Comparison of ENCODE assay signal across 13 cellular contexts in the genomic region with DNA sequence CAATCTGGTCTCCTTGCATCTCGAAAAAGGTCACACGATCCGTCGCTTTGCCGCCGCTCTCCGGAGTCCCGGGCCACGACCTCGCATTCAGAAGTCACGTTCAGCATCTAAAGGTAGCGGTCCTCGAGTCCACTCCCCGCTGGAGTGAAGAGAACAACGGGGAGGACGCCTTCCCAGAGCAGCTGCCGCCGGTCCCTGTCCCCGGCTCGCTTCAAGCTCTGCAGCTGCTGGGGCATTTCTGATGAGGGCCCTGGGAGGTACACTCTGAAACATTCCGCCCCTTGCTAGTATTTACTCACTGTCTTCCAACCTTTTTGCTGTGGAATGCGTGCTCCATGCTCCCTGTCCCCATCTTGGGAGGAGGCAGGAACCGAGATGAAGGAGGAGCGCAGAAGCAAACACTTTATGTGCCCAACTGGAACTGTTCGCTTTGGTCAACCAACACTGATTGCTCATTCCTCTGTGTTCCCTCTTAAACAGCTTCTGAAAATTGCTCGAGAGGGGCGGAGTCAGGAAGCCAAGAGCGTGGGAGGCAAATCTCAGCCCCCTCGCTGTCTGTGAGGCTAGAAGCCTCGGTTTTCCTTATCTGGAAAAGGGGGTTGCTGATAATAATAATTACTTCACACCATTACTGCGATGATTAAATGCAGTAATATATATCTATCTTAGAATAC. TPM values are rescaled to one million over a fixed set of nuclear protein-coding genes. Genes with fewer than 3 reads are reported as not detected.
DNase-seq lines count a peak whose midpoint lies in the region; ATAC-seq and TF ChIP-seq lines count a peak whose summit lies in the region.
"Had no signal": no experiment of that assay in that cellular context is flagged by ENCODE, and none has a peak within 500 bp of the region (broad histone marks: within the 10 kb centered on the region; RNA-seq: fewer than 3 reads in every experiment).

No MANE protein-coding gene starts in this region.

- no peak overlapping the region for H4K8ac ChIP-seq in IMR-90 (ENCODE audit: low read depth in 2 of 2, low read length in 2 of 2)

- H3K23ac ChIP-seq in IMR-90 (ENCODE audit: low read depth, low read length) = no peak overlapping the region

- H3K9me3 ChIP-seq in IMR-90 (ENCODE audit: control insufficient read depth, insufficient read depth, low read length) (no peaks in the 10 kb centered on the region), BE2C (no peaks in the 10 kb centered on the region)
- no peaks in the 10 kb centered on the region for H3K9me3 ChIP-seq in naive thymus-derived CD4-positive, alpha-beta T cell (ENCODE audit: control insufficient read depth in 2 of 3, low read length in 3 of 3)
- H3K9me3 ChIP-seq: thyroid gland had no signal

- H3K27me3 Mint-ChIP-seq in CD14-positive monocyte (ENCODE audit: low read depth in 3 of 3) = peaks cover 11 to 13% (median 11%) of the 10 kb centered on the region in 3 donors
- peaks cover 14 to 28% (median 22%) of the 10 kb centered on the region in 5 donors for H3K27me3 Mint-ChIP-seq in naive thymus-derived CD4-positive, alpha-beta T cell

- H2BK20ac ChIP-seq in IMR-90 (ENCODE audit: low read depth, low read length) = no peak overlapping the region

- H2BK5ac ChIP-seq in IMR-90 (ENCODE audit: low read depth, low read length, poor library complexity, severe bottlenecking) = no peak overlapping the region

- peak overlapping the region; percentile 32 for H2AK9ac ChIP-seq in IMR-90 (replicated peaks; ENCODE audit: low read depth, low read length, poor library complexity)

- peak overlapping the region; percentile 85 for H2AFZ ChIP-seq in IMR-90 (replicated peaks; ENCODE audit: low read length, poor library complexity)

- WGBS in IMR-90 (ENCODE audit: extremely low coverage in 2 of 2, insufficient read length in 1 of 2), 2 experiments = 37% methylated on average over 11 of the region's 31 CpGs; no CpG with 5 or more reads in 1 of the 2 experiments

- TF ChIP-seq POLR2A in IMR-90 (IDR thresholded peaks at IDR 0.05; ENCODE audit: low read depth, low read length) = no peak

- H3K79me1 ChIP-seq in IMR-90 (ENCODE audit: low read depth in 1 of 2, low read length in 2 of 2) = no peaks in the 10 kb centered on the region

- ATAC-seq in IMR-90 (ENCODE audit: low read depth) = peak; percentile 59; the same call in 1 of the 2 replicates
- ATAC-seq in naive thymus-derived CD4-positive, alpha-beta T cell = no peak
- no peak for ATAC-seq in HG02938 (IDR thresholded peaks at IDR 0.05; ENCODE audit: unreplicated experiment)
- ATAC-seq in left colon = no peak
- ATAC-seq: activated T-helper 17 cell treated with anti-CD3 and anti-CD28 coated beads, Interleukin-2, amount 50 U/mL, for 72 hours had no signal

- no peak overlapping the region for H4K5ac ChIP-seq in IMR-90 (ENCODE audit: low read depth, low read length)

- no peak overlapping the region for H4K91ac ChIP-seq in IMR-90 (ENCODE audit: insufficient read depth, low read depth, low read length)

- H3K9me3 Mint-ChIP-seq in CD14-positive monocyte = peaks cover 0 to 6% (median 1%) of the 10 kb centered on the region in 7 donors
- peaks cover 0 to 5% (median 0%) of the 10 kb centered on the region in 11 donors for H3K9me3 Mint-ChIP-seq in naive thymus-derived CD4-positive, alpha-beta T cell

- DNase-seq in CD14-positive monocyte (ENCODE audit: low spot score) (no peak), IMR-90 (no peak), coronary artery (ENCODE audit: low spot score) (no peak), left colon (no peak), BE2C (no peak), mesenteric fat pad (ENCODE audit: low spot score) (no peak)
- no peak for DNase-seq in naive thymus-derived CD4-positive, alpha-beta T cell
- DNase-seq: activated CD4-positive, alpha-beta T cell treated with anti-CD3 and anti-CD28 coated beads for 48 hours; NCI-H2029; thyroid gland had no signal

- H3K4me1 ChIP-seq in IMR-90 (ENCODE audit: control insufficient read depth, insufficient read depth, low read length) (no peaks in the 10 kb centered on the region), BE2C (no peaks in the 10 kb centered on the region)
- no peaks in the 10 kb centered on the region for H3K4me1 ChIP-seq in naive thymus-derived CD4-positive, alpha-beta T cell (ENCODE audit: control insufficient read depth in 2 of 2, insufficient read depth in 2 of 2, low read length in 2 of 2)
- H3K4me1 ChIP-seq: thyroid gland had no signal

- peak overlapping the region; percentile 67 to 88 for H3K4me3 Mint-ChIP-seq in CD14-positive monocyte
- peak overlapping the region in 6 of 10 donors; percentile 23 to 73 (median 58) for H3K4me3 Mint-ChIP-seq in naive thymus-derived CD4-positive, alpha-beta T cell
- H3K4me3 Mint-ChIP-seq: activated T-helper 17 cell treated with anti-CD3 and anti-CD28 coated beads, Interleukin-2, amount 50 U/mL, for 72 hours had no signal

- H3K18ac ChIP-seq in IMR-90 (ENCODE audit: low read depth, low read length) = no peak overlapping the region

- no peaks in the 10 kb centered on the region for H3K9me1 ChIP-seq in IMR-90 (ENCODE audit: insufficient read depth, low read length)

- H3K27me3 ChIP-seq in IMR-90 (ENCODE audit: control insufficient read depth, insufficient read depth, low read length) (no peaks in the 10 kb centered on the region), BE2C (peaks cover 4% of the 10 kb centered on the region)
- H3K27me3 ChIP-seq in naive thymus-derived CD4-positive, alpha-beta T cell (ENCODE audit: control insufficient read depth in 2 of 2, insufficient read depth in 2 of 2, low read length in 2 of 2) = peaks cover 0 to 4% of the 10 kb centered on the region in 2 donors
- H3K27me3 ChIP-seq: thyroid gland had no signal

- no peak overlapping the region for H2BK15ac ChIP-seq in IMR-90 (ENCODE audit: low read depth, low read length)

- POLR2A ChIA-PET in IMR-90 (lab: Charles Lee; ENCODE audit: unreplicated experiment) = no interaction called here
- POLR2A ChIA-PET in naive thymus-derived CD4-positive, alpha-beta T cell (lab: Charles Lee) = no interaction called here

- H3K36me3 Mint-ChIP-seq in CD14-positive monocyte = no peaks in the 10 kb centered on the region
- H3K36me3 Mint-ChIP-seq in naive thymus-derived CD4-positive, alpha-beta T cell = no peaks in the 10 kb centered on the region

- no peak overlapping the region for H3K56ac ChIP-seq in IMR-90 (ENCODE audit: extremely low read depth, insufficient read depth, low read length)

- H3K9ac ChIP-seq in IMR-90 (ENCODE audit: low read depth, low read length) = no peak overlapping the region

- no peaks in the 10 kb centered on the region for H4K20me1 ChIP-seq in IMR-90 (ENCODE audit: insufficient read depth, low read length)

- H3K27ac ChIP-seq in IMR-90 (ENCODE audit: insufficient read depth, low read length) = no peak overlapping the region
- no peak overlapping the region for H3K27ac ChIP-seq in coronary artery
- H3K27ac ChIP-seq in naive thymus-derived CD4-positive, alpha-beta T cell (ENCODE audit: low read depth, low read length) = no peak overlapping the region
- H3K27ac ChIP-seq: skin epidermis, thyroid gland had no signal

- H3K14ac ChIP-seq in IMR-90 (replicated peaks; ENCODE audit: low read depth, low read length) = no peak overlapping the region

- BruUV-seq in IMR-90 (replicated peaks; lab: Mats Ljungman, UMichigan) = no TSS peak

- in situ Hi-C loops in IMR-90 (cut with MboI; ENCODE audit: low sequenced_read_pairs) = no loop called here

- no peak overlapping the region for H3K27ac Mint-ChIP-seq in CD14-positive monocyte
- H3K27ac Mint-ChIP-seq in naive thymus-derived CD4-positive, alpha-beta T cell = no peak overlapping the region
- H3K27ac Mint-ChIP-seq: activated T-helper 17 cell treated with anti-CD3 and anti-CD28 coated beads, Interleukin-2, amount 50 U/mL, for 72 hours had no signal

- H3K4ac ChIP-seq in IMR-90 (ENCODE audit: low read depth, low read length) = no peak overlapping the region

- H3K4me2 ChIP-seq in IMR-90 (ENCODE audit: low read depth, low read length) = peak overlapping the region; percentile 34

- H2BK120ac ChIP-seq in IMR-90 (ENCODE audit: low read depth, low read length) = no peak overlapping the region

- no peak for TF ChIP-seq RAD21 in IMR-90 (IDR thresholded peaks at IDR 0.05; ENCODE audit: low read length)

- intact Hi-C loops in CD14-positive monocyte (cut with micrococcal nuclease) = no loop called here
- intact Hi-C loops in IMR-90 (cut with micrococcal nuclease) = no loop called here
- intact Hi-C loops in naive thymus-derived CD4-positive, alpha-beta T cell (cut with micrococcal nuclease) = no loop called here
- intact Hi-C loops in left colon (cut with DNase I, micrococcal nuclease) = no loop called here

- no peak overlapping the region for H2AK5ac ChIP-seq in IMR-90 (ENCODE audit: low read depth, low read length)

- TF ChIP-seq CTCF in CD14-positive monocyte (IDR thresholded peaks at IDR 0.05) (no peak), IMR-90 (conservative IDR thresholded peaks at IDR 0.05; ENCODE audit: low read depth, low read length) (no peak), coronary artery (IDR thresholded peaks at IDR 0.05) (no peak), BE2C (IDR thresholded peaks at IDR 0.05; ENCODE audit: low read depth, low read length) (no peak)

- H3K36me3 ChIP-seq in IMR-90 (ENCODE audit: control insufficient read depth, insufficient read depth, low read length) (no peaks in the 10 kb centered on the region), BE2C (no peaks in the 10 kb centered on the region)
- no peaks in the 10 kb centered on the region for H3K36me3 ChIP-seq in naive thymus-derived CD4-positive, alpha-beta T cell (ENCODE audit: control insufficient read depth in 2 of 3, insufficient read depth in 3 of 3, low read length in 3 of 3)
- H3K36me3 ChIP-seq: thyroid gland had no signal

- peak overlapping the region; percentile 19; the same call in 1 of the 2 replicates for H3K4me3 ChIP-seq in IMR-90 (ENCODE audit: insufficient read depth, low read depth, low read length)
- H3K4me3 ChIP-seq in coronary artery = peak overlapping the region; percentile 38
- H3K4me3 ChIP-seq in naive thymus-derived CD4-positive, alpha-beta T cell (ENCODE audit: low read length) = no peak overlapping the region
- H3K4me3 ChIP-seq in BE2C (ENCODE audit: low read depth, low read length) = no peak overlapping the region
- H3K4me3 ChIP-seq: skin epidermis, thyroid gland had no signal

- H3K4me1 Mint-ChIP-seq in CD14-positive monocyte = peaks cover 14% of the 10 kb centered on the region
- peaks cover 0 to 7% (median 4%) of the 10 kb centered on the region in 7 donors for H3K4me1 Mint-ChIP-seq in naive thymus-derived CD4-positive, alpha-beta T cell
- H3K4me1 Mint-ChIP-seq: activated T-helper 17 cell treated with anti-CD3 and anti-CD28 coated beads, Interleukin-2, amount 50 U/mL, for 72 hours had no signal

- CTCF ChIA-PET in IMR-90 (lab: Yijun Ruan, JAX) = no interaction called here
- CTCF ChIA-PET in naive thymus-derived CD4-positive, alpha-beta T cell (lab: Charles Lee) = no interaction called here

- dilution Hi-C loops in IMR-90 (cut with HindIII; ENCODE audit: low sequenced_read_pairs, unreplicated experiment) = no loop called here

RNA-seq across cellular contexts. Expression of gene VAMP7, which starts 6.4 kb away (rescaled TPM):
- polyA plus RNA-seq in CD14-positive monocyte = 10 to 100 TPM; 67.5 to 88.8 TPM
- 39.1 and 58.3 TPM in 2 replicates for total RNA-seq in IMR-90 (2012; rRNA removed)
- 17.3 and 21.7 TPM in 2 replicates for polyA plus RNA-seq in IMR-90 (2012; rRNA removed)
- polyA plus RNA-seq in IMR-90 (2012; cell fraction: cytosol; rRNA removed) = 5.4 and 5.8 TPM in 2 replicates
- 1.1 and 8.8 TPM in 2 replicates for polyA plus RNA-seq in IMR-90 (2012; cell fraction: nucleus; rRNA removed; ENCODE audit: low replicate concordance)
- total RNA-seq in naive thymus-derived CD4-positive, alpha-beta T cell = 10 to 100 TPM; 18.5 to 32.5 (median 21.0) TPM
- 10 to 100 TPM; 57.9 to 61.2 TPM for polyA plus RNA-seq in naive thymus-derived CD4-positive, alpha-beta T cell
- total RNA-seq in left colon = 10 to 100 TPM; 29.5 to 30.5 TPM
- polyA plus RNA-seq in BE2C (2012; ENCODE audit: insufficient read depth, insufficient read length, low read depth) = 12.9 TPM
- 35.7 TPM for total RNA-seq in mesenteric fat pad

Comparison
In these comparisons a context has a peak if more than half of its experiments do, and no peak if none do; other contexts are left out.
1. H3K4me3 ChIP-seq: peak in IMR-90 (single experiment) and coronary artery (single experiment); none in naive thymus-derived CD4-positive, alpha-beta T cell (single experiment) and BE2C (single experiment).